29 cellular contexts compared by ENCODE assay signal in genomic region chr9:849431-849830, GRCh38. TPM values are rescaled to one million over a fixed set of nuclear protein-coding genes. Genes with fewer than 3 reads are reported as not detected.
"Had no signal": no experiment of that assay in that cellular context is flagged by ENCODE, and none has a peak within 500 bp of the region (broad histone marks: within the 10 kb centered on the region; RNA-seq: fewer than 3 reads in every experiment).

No MANE protein-coding gene starts in this region.

- H3K4me1 ChIP-seq: esophagus squamous epithelium, gastrocnemius medialis, heart right ventricle, left lung, lower lobe of right lung had no signal

- DNase-seq: dermis blood vessel endothelial cell; dorsolateral prefrontal cortex; effector CD4-positive, alpha-beta T cell; effector memory CD4-positive, alpha-beta T cell; erythroblast; esophagus squamous epithelium; foreskin fibroblast; foreskin melanocyte; gastrocnemius medialis; glutamatergic neuron; head of caudate nucleus; heart right ventricle; hippocampal formation; left cardiac atrium; left lung; left ventricle myocardium superior; lower lobe of right lung; mesenchymal stem cell; midbrain had no signal

- H3K27ac ChIP-seq: coronary artery, dorsolateral prefrontal cortex, epithelial cell of prostate, esophagus squamous epithelium, gastrocnemius medialis, heart right ventricle, left lung, lower lobe of right lung had no signal

- ATAC-seq: esophagus mucosa, gastrocnemius medialis, heart right ventricle, left cardiac atrium, left lung, left ventricle myocardium superior, lower lobe of right lung had no signal

- H3K36me3 ChIP-seq: esophagus squamous epithelium, gastrocnemius medialis, heart right ventricle, left lung, lower lobe of right lung had no signal

- H3K9me3 ChIP-seq: esophagus squamous epithelium, gastrocnemius medialis, heart right ventricle, left lung, lower lobe of right lung had no signal

- H3K4me3 ChIP-seq: coronary artery, dorsolateral prefrontal cortex, esophagus squamous epithelium, gastrocnemius medialis, heart right ventricle, left lung, lower lobe of right lung had no signal

RNA-seq across cellular contexts. Expression of gene DMRT1, which starts 7.9 kb away (rescaled TPM):
- total RNA-seq: cerebellum, dermis blood vessel endothelial cell, dorsolateral prefrontal cortex, esophagus mucosa, esophagus squamous epithelium, glomerular endothelial cell, heart right ventricle, left cardiac atrium, left lung, left ventricle myocardium superior, lower leg skin, lower lobe of right lung, lung microvascular endothelial cell, mononuclear cell, mucosa of gallbladder had no signal
- polyA plus RNA-seq: heart right ventricle, keratinocyte had no signal
